In genomic region chr6:15243994-15244604, GRCh38 we compare ENCODE assay signal across 8 cellular contexts. TPM values are rescaled to one million over a fixed set of nuclear protein-coding genes. Genes with fewer than 3 reads are reported as not detected.
DNase-seq lines count a peak whose midpoint lies in the region; ATAC-seq and TF ChIP-seq lines count a peak whose summit lies in the region.

No MANE protein-coding gene starts in this region.

- WGBS in tibial nerve, 2 donors = 61 to 62% methylated on average over 24 of the region's 24 CpGs

- peak overlapping the region; percentile 93 for H3K4me3 ChIP-seq in kidney epithelial cell (ENCODE audit: low read depth, low read length)
- H3K4me3 ChIP-seq in tibial nerve = peak overlapping the region; percentile 78 to 95 (median 84)

- H3K9me3 Mint-ChIP-seq in activated T-cell treated with anti-CD3 and anti-CD28 coated beads, Interleukin-2, amount 50 U/mL, for 4 hours = no peaks in the 10 kb centered on the region
- H3K9me3 Mint-ChIP-seq in activated naive CD8-positive, alpha-beta T cell treated with anti-CD3 and anti-CD28 coated beads, Interleukin-2, amount 50 U/mL, for 24 hours = no peaks in the 10 kb centered on the region

- H3K36me3 ChIP-seq in kidney epithelial cell (ENCODE audit: control insufficient read depth, insufficient read depth, low read length) (no peaks in the 10 kb centered on the region), tibial nerve (no peaks in the 10 kb centered on the region)

- peaks cover 7% of the 10 kb centered on the region for H3K4me1 Mint-ChIP-seq in activated T-cell treated with anti-CD3 and anti-CD28 coated beads, Interleukin-2, amount 50 U/mL, for 4 hours (ENCODE audit: low read depth)
- peaks cover 13% of the 10 kb centered on the region for H3K4me1 Mint-ChIP-seq in activated naive CD8-positive, alpha-beta T cell treated with anti-CD3 and anti-CD28 coated beads, Interleukin-2, amount 50 U/mL, for 24 hours

- H3K4me3 Mint-ChIP-seq in activated T-cell treated with anti-CD3 and anti-CD28 coated beads, Interleukin-2, amount 50 U/mL, for 4 hours = peak overlapping the region; percentile 80
- H3K4me3 Mint-ChIP-seq in activated naive CD8-positive, alpha-beta T cell treated with anti-CD3 and anti-CD28 coated beads, Interleukin-2, amount 50 U/mL, for 24 hours = peak overlapping the region; percentile 97

- no peaks in the 10 kb centered on the region for H3K27me3 Mint-ChIP-seq in activated T-cell treated with anti-CD3 and anti-CD28 coated beads, Interleukin-2, amount 50 U/mL, for 4 hours (ENCODE audit: low read depth)
- no peaks in the 10 kb centered on the region for H3K27me3 Mint-ChIP-seq in activated naive CD8-positive, alpha-beta T cell treated with anti-CD3 and anti-CD28 coated beads, Interleukin-2, amount 50 U/mL, for 24 hours

- no peak for ATAC-seq in activated T-cell treated with anti-CD3 and anti-CD28 coated beads, Interleukin-2, amount 50 U/mL, for 4 hours
- ATAC-seq in activated naive CD8-positive, alpha-beta T cell treated with anti-CD3 and anti-CD28 coated beads, Interleukin-2, amount 50 U/mL, for 24 hours = no peak
- ATAC-seq in HG03378 (IDR thresholded peaks at IDR 0.05; ENCODE audit: unreplicated experiment) = no peak
- ATAC-seq in HG02970 (IDR thresholded peaks at IDR 0.05; ENCODE audit: low FRiP score, unreplicated experiment) = no peak

- peaks cover 0 to 39% (median 3%) of the 10 kb centered on the region in 4 donors for H3K4me1 ChIP-seq in tibial nerve

- no peak for TF ChIP-seq EP300 in tibial nerve (IDR thresholded peaks at IDR 0.05)

- peaks cover 5% of the 10 kb centered on the region for H3K36me3 Mint-ChIP-seq in activated T-cell treated with anti-CD3 and anti-CD28 coated beads, Interleukin-2, amount 50 U/mL, for 4 hours (ENCODE audit: insufficient read depth)
- H3K36me3 Mint-ChIP-seq in activated naive CD8-positive, alpha-beta T cell treated with anti-CD3 and anti-CD28 coated beads, Interleukin-2, amount 50 U/mL, for 24 hours (ENCODE audit: low read depth) = peaks cover 15% of the 10 kb centered on the region

- H3K27me3 ChIP-seq in kidney epithelial cell (ENCODE audit: control insufficient read depth, insufficient read depth, low read length) (no peaks in the 10 kb centered on the region), tibial nerve (no peaks in the 10 kb centered on the region)

- no peak for DNase-seq in activated T-cell treated with anti-CD3 and anti-CD28 coated beads, Interleukin-2, amount 50 U/mL, for 4 hours
- DNase-seq in activated T-cell treated with anti-CD3 and anti-CD28 coated beads, Interleukin-2, amount 50 U/mL, for 1 hour = no peak
- DNase-seq in activated naive CD8-positive, alpha-beta T cell treated with anti-CD3 and anti-CD28 coated beads, Interleukin-2, amount 50 U/mL, for 24 hours = no peak
- DNase-seq in kidney epithelial cell (ENCODE audit: low read depth) (no peak), tibial nerve (ENCODE audit: low spot score in 2 of 2) (no peak), NOMO-1 treated with dmso at 0.1 percent for 144 hours (lab: John Stamatoyannopoulos, UW; ENCODE audit: unreplicated experiment) (no peak)

- peak overlapping the region; percentile 83 to 99 (median 88) for H3K27ac ChIP-seq in tibial nerve

- H3K9me3 ChIP-seq in tibial nerve = no peaks in the 10 kb centered on the region

- no peak for TF ChIP-seq POLR2A in tibial nerve (IDR thresholded peaks at IDR 0.05)

- no peak for TF ChIP-seq CTCF in kidney epithelial cell (IDR thresholded peaks at IDR 0.05; ENCODE audit: insufficient read depth, low read length, poor library complexity, severe bottlenecking)
- TF ChIP-seq CTCF in tibial nerve (IDR thresholded peaks at IDR 0.05) = no peak

- peak overlapping the region; percentile 73 for H3K27ac Mint-ChIP-seq in activated naive CD8-positive, alpha-beta T cell treated with anti-CD3 and anti-CD28 coated beads, Interleukin-2, amount 50 U/mL, for 24 hours

RNA-seq across cellular contexts. Expression of gene JARID2, which starts 1.8 kb away (rescaled TPM):
- 10 to 100 TPM; 32.6 to 43.6 (median 37.2) TPM for total RNA-seq in activated T-cell treated with anti-CD3 and anti-CD28 coated beads, Interleukin-2, amount 50 U/mL, for 4 hours
- 13.1 and 15.2 TPM in 2 replicates for total RNA-seq in kidney epithelial cell
- total RNA-seq in tibial nerve = 10 to 100 TPM in 2 of 4 donors, 1 to 10 TPM in 2; 9.0 to 26.1 (median 9.8) TPM
